31 cellular contexts compared by ENCODE assay signal in the genomic region with DNA sequence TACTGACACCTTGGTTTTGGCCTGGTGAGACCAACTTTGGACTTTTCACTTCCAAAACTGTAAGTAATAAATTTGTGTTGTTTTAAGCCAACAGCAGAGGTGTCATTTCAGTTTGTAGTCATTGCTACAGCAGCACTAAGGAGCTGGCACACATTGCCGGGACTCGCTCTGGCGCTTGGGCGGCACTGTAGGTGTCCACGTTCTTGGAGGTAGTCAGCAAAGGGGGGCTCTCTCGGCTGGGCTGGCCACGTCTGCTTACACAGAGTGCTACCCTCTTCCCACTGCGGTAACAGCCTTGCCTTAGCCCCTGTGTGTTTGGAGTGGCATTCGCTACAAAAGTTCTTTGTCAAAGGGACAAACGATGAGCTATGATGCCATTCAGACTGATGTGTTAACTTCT. TPM values are rescaled to one million over a fixed set of nuclear protein-coding genes. Genes with fewer than 3 reads are reported as not detected.
"Had no signal": no experiment of that assay in that cellular context is flagged by ENCODE, and none has a peak within 500 bp of the region (broad histone marks: within the 10 kb centered on the region; RNA-seq: fewer than 3 reads in every experiment).

No MANE protein-coding gene starts in this region.

- H3K27me3 Mint-ChIP-seq: dendritic cell treated with granulocyte-macrophage colony-stimulating factor and Interleukin-4, amounts not matched to agents 40 ng/mL and 50 ng/mL, for 4 days had no signal

- H3K9me3 ChIP-seq: colonic mucosa, esophagus muscularis mucosa, esophagus squamous epithelium, gastrocnemius medialis, gastroesophageal sphincter, heart left ventricle had no signal

- H3K4me3 ChIP-seq: colonic mucosa, coronary artery, esophagus muscularis mucosa, esophagus squamous epithelium, gastrocnemius medialis, gastroesophageal sphincter, heart left ventricle had no signal

- FAIRE-seq: colon, endometrium, endothelial cell of umbilical vein, frontal cortex had no signal

- DNase-seq: colonic mucosa; cortex of kidney; dermis blood vessel endothelial cell; effector CD4-positive, alpha-beta T cell; effector CD8-positive, alpha-beta T cell; effector memory CD4-positive, alpha-beta T cell; effector memory CD8-positive, alpha-beta T cell; endodermal cell; erythroblast; esophagus squamous epithelium; foreskin fibroblast; foreskin keratinocyte; foreskin melanocyte; gastrocnemius medialis; glutamatergic neuron; head of caudate nucleus; heart left ventricle had no signal

- H3K9me3 Mint-ChIP-seq: dendritic cell treated with granulocyte-macrophage colony-stimulating factor and Interleukin-4, amounts not matched to agents 40 ng/mL and 50 ng/mL, for 4 days; effector memory CD8-positive, alpha-beta T cell; endodermal cell had no signal

- ATAC-seq: effector memory CD8-positive, alpha-beta T cell; esophagus mucosa; foreskin keratinocyte; gastrocnemius medialis; gastroesophageal sphincter; heart left ventricle had no signal

- H3K27ac Mint-ChIP-seq: dendritic cell treated with granulocyte-macrophage colony-stimulating factor and Interleukin-4, amounts not matched to agents 40 ng/mL and 50 ng/mL, for 4 days; effector memory CD8-positive, alpha-beta T cell; endodermal cell had no signal

- H3K4me3 Mint-ChIP-seq: dendritic cell treated with granulocyte-macrophage colony-stimulating factor and Interleukin-4, amounts not matched to agents 40 ng/mL and 50 ng/mL, for 4 days; effector memory CD8-positive, alpha-beta T cell; endodermal cell had no signal

- H3K27me3 ChIP-seq: colonic mucosa, esophagus muscularis mucosa, esophagus squamous epithelium, gastrocnemius medialis, gastroesophageal sphincter had no signal

- H3K36me3 ChIP-seq: colonic mucosa, esophagus muscularis mucosa, esophagus squamous epithelium, gastrocnemius medialis, gastroesophageal sphincter, heart left ventricle had no signal

- H3K4me1 ChIP-seq: colonic mucosa, esophagus muscularis mucosa, esophagus squamous epithelium, foreskin keratinocyte, gastroesophageal sphincter had no signal

- H3K27ac ChIP-seq: colonic mucosa, coronary artery, epithelial cell of prostate, esophagus muscularis mucosa, esophagus squamous epithelium, foreskin keratinocyte, gastrocnemius medialis, gastroesophageal sphincter, heart left ventricle had no signal

RNA-seq across cellular contexts. Expression of a gene that starts 44.7 kb away (rescaled TPM):
- total RNA-seq: dermis blood vessel endothelial cell, dermis microvascular lymphatic vessel endothelial cell, endodermal cell, endothelial cell of umbilical vein, epithelial cell of proximal tubule, fibroblast of villous mesenchyme, foreskin keratinocyte, glomerular endothelial cell had no signal
- polyA plus RNA-seq: endothelial cell of umbilical vein, foreskin keratinocyte had no signal
